In genomic region chr10:44034946-44035345, GRCh38 we compare ENCODE assay signal across 11 cellular contexts.
"Had no signal": no experiment of that assay in that cellular context is flagged by ENCODE, and none has a peak within 500 bp of the region (broad histone marks: within the 10 kb centered on the region; RNA-seq: fewer than 3 reads in every experiment).

No MANE protein-coding gene starts in this region.

- ATAC-seq: GM23338, HCT116 had no signal

- H2AFZ ChIP-seq: GM23248, GM23338 had no signal

- H3K9me3 ChIP-seq: HAP-1 had no signal

- DNase-seq: GM23248, GOT3, H7, H9, HCEC 1CT, HFFc6 had no signal

- H3K4me3 ChIP-seq: GM23248, GM23338, HAP-1 had no signal

- H3K4me2 ChIP-seq: GM23338 had no signal

- H3K27ac ChIP-seq: GM23248 had no signal

- H3K9ac ChIP-seq: GM23248 had no signal

- FAIRE-seq: H1, H54 had no signal

- H3K4me1 ChIP-seq: HAP-1 had no signal

- H3K36me3 ChIP-seq: HAP-1 had no signal
